ENCODE assay signal across 8 cellular contexts in genomic region chrX:103175944-103176753, GRCh38. TPM values are rescaled to one million over a fixed set of nuclear protein-coding genes. Genes with fewer than 3 reads are reported as not detected.
A peak's percentile ranks its signal among the peaks of the same experiment; 100 is the strongest.
DNase-seq lines count a peak whose midpoint lies in the region; ATAC-seq, FAIRE-seq and TF ChIP-seq lines count a peak whose summit lies in the region.

No MANE protein-coding gene starts in this region.

- no peaks in the 10 kb centered on the region for H3K9me3 Mint-ChIP-seq in brain
- H3K9me3 Mint-ChIP-seq in immature natural killer cell: no peaks in the 10 kb centered on the region

- peak; percentile 68 for ATAC-seq in GM21360 (IDR thresholded peaks at IDR 0.05; ENCODE audit: unreplicated experiment)
- ATAC-seq in GM21619 (IDR thresholded peaks at IDR 0.05; ENCODE audit: unreplicated experiment): no peak

- no peaks in the 10 kb centered on the region for H3K36me3 ChIP-seq in MG63

- H3K4me1 Mint-ChIP-seq in brain (peaks cover 5% of the 10 kb centered on the region), immature natural killer cell (peaks cover 3 to 5% of the 10 kb centered on the region in 2 donors)

- H3K4me3 Mint-ChIP-seq in brain: peak overlapping the region; percentile 72 to 84 (median 80)
- H3K4me3 Mint-ChIP-seq in immature natural killer cell: peak overlapping the region in 3 of 5 donors; percentile 18 to 57 (median 25)

- peak overlapping the region in 2 of 5 experiments; percentile 34 to 53 for H3K27ac Mint-ChIP-seq in brain
- no peak overlapping the region for H3K27ac Mint-ChIP-seq in immature natural killer cell

- H3K27me3 ChIP-seq in MG63: no peaks in the 10 kb centered on the region

- no peaks in the 10 kb centered on the region for H3K27me3 Mint-ChIP-seq in brain
- peaks cover 2 to 8% (median 6%) of the 10 kb centered on the region in 3 donors for H3K27me3 Mint-ChIP-seq in immature natural killer cell (ENCODE audit: low read depth in 3 of 3)

- DNase-seq in COR-L47 (lab: John Stamatoyannopoulos, UW) (peak; percentile 5), MG63 (peak; percentile 17), immature natural killer cell (peak; percentile 14 to 29 (median 17))
- DNase-seq in stimulated activated CD4-positive, alpha-beta T cell treated with anti-CD3 and anti-CD28 coated beads, Interleukin-15, amount 100 ng/mL, for 48 hours (ENCODE audit: low read depth in 2 of 2): peak; percentile 12 to 45

- peak; percentile 76 to 79 for TF ChIP-seq CTCF in brain (conservative IDR thresholded peaks at IDR 0.05)

- H3K4me3 ChIP-seq in MG63: no peak overlapping the region

- H3K9me3 ChIP-seq in MG63: no peaks in the 10 kb centered on the region

- no peaks in the 10 kb centered on the region for H3K36me3 Mint-ChIP-seq in brain
- H3K36me3 Mint-ChIP-seq in immature natural killer cell: no peaks in the 10 kb centered on the region

- FAIRE-seq in TTC549 (lab: Jason Lieb, UNC): peak; percentile 46

RNA-seq across cellular contexts. Expression of gene BEX4, which starts 38.8 kb away (rescaled TPM):
- total RNA-seq in MG63 (2014; rRNA removed; shearing (Covaris generic); ENCODE audit: low replicate concordance): not detected in 2 replicates
- 133 TPM for polyA plus RNA-seq in brain (ENCODE audit: insufficient read depth, low read depth, low replicate concordance)
- polyA plus RNA-seq in immature natural killer cell: 100 to 1,000 TPM in 1 of 3 donors, 10 to 100 TPM in 2; 74.6 to 123 (median 96.6) TPM
